ENCODE assay signal across 8 cellular contexts in the genomic region with DNA sequence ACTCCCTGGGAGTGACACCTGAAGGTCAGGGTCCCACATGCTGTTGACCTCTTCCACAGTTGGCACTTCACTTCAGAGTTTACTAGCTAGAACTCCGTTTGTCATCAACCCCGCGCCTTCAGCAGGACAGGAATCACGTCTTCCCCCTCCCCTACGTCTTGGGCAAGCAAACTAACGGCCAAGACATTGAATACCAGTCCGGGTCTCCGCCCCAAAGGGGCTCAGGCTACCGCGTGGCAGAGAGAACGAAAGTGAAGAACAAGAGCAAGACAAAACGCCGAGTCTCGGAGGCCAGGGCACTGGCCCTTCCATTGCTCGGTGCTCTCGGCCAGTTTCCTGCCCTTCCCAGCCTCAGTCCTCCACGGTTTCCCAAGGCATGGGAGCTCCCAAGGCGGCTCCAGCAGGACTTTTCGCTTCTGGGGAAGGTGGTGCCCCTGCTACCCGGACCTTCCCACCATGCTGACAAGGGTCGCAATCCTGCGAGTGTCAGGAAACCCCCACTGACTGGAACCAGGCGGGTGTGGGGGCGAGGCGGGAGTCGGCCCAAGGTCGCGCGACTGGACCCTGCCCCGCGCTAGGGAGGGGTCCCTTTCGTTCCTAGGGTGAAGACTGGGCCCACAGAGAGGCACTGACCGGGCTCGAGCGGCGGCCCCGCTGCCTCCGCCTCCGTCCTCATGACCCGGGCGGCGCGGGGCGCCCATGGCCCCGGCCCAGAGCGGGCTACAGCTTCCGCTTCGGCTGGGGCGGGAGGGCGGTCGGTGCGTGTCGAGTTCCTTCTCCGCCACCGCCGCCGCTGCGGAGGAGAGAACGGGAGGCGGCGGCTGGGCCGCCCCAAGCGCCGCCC. TPM values are rescaled to one million over a fixed set of nuclear protein-coding genes. Genes with fewer than 3 reads are reported as not detected.
A peak's percentile ranks its signal among the peaks of the same experiment; 100 is the strongest.
DNase-seq lines count a peak whose midpoint lies in the region; ATAC-seq and TF ChIP-seq lines count a peak whose summit lies in the region.

Gene GUCD1, minus strand, starts transcription at position 823 of the 844 bp plus-strand sequence. Its CDS starts 147 bp downstream, at position 676.

- H3K27ac ChIP-seq in SK-N-MC (peak within 1 kb of the TSS; percentile 96), brain microvascular endothelial cell (peak within 1 kb of the TSS; percentile 85), spleen (peak within 1 kb of the TSS; percentile 94 to 99 (median 98))

- peak; percentile 14 for ATAC-seq in HG02610 (IDR thresholded peaks at IDR 0.05; ENCODE audit: unreplicated experiment)
- no peak for ATAC-seq in GM19397 (IDR thresholded peaks at IDR 0.05; ENCODE audit: unreplicated experiment)

- DNase-seq in GM12865 (ENCODE audit: low read depth) = peak; percentile 52
- no peak for DNase-seq in SK-N-MC (ENCODE audit: low read depth, low spot score)
- DNase-seq in brain microvascular endothelial cell = peak; percentile 37
- peak; percentile 2 for DNase-seq in inferior parietal cortex (ENCODE audit: extremely low spot score)
- no peak for DNase-seq in spleen
- no peak for DNase-seq in NCI-H446 (lab: John Stamatoyannopoulos, UW)

- H3K4me3 ChIP-seq in GM12865 (ENCODE audit: low read depth, low read length) = peak within 1 kb of the TSS; percentile 94
- peak within 1 kb of the TSS; percentile 100 for H3K4me3 ChIP-seq in SK-N-MC
- H3K4me3 ChIP-seq in brain microvascular endothelial cell (ENCODE audit: low read depth, low read length) = peak within 1 kb of the TSS; percentile 99
- peak within 1 kb of the TSS; percentile 83 to 99 (median 94) for H3K4me3 ChIP-seq in spleen

- H3K9ac ChIP-seq in SK-N-MC (ENCODE audit: insufficient read length) = peak within 1 kb of the TSS; percentile 100

- TF ChIP-seq CTCF in GM12865 (IDR thresholded peaks at IDR 0.05; ENCODE audit: insufficient read depth, low read depth, low read length, missing control alignments) (no peak), brain microvascular endothelial cell (IDR thresholded peaks at IDR 0.05; ENCODE audit: low read depth, low read length, missing control alignments) (no peak), spleen (IDR thresholded peaks at IDR 0.05 in 8 of 11, conservative IDR thresholded peaks at IDR 0.05 in 3 of 11) (no peak)

- intact Hi-C loops in spleen (cut with DNase I; ENCODE audit: low total_unique reads) = no loop called here

- H3K27me3 ChIP-seq in brain microvascular endothelial cell (replicated peaks) = no peaks in the 10 kb centered on the region
- no peaks in the 10 kb centered on the region for H3K27me3 ChIP-seq in spleen (replicated peaks in 1 of 7)

- H3K9me3 ChIP-seq in SK-N-MC (ENCODE audit: low read depth, low read length) (no peaks in the 10 kb centered on the region), spleen (no peaks in the 10 kb centered on the region)

- 0 to 1% (median 0%) methylated on average over 30 to 64 of the region's 64 CpGs for WGBS in spleen, 5 donors

- in situ Hi-C loops in brain microvascular endothelial cell (cut with HindIII; ENCODE audit: low pct_ligation_motif_present, low sequenced_read_pairs) = no loop called here

- H3K36me3 ChIP-seq in SK-N-MC (ENCODE audit: insufficient read depth, low read length) = peaks cover 25% of the 10 kb centered on the region
- H3K36me3 ChIP-seq in brain microvascular endothelial cell (replicated peaks) = peaks cover 20% of the 10 kb centered on the region
- H3K36me3 ChIP-seq in spleen = peaks cover 0 to 50% (median 29%) of the 10 kb centered on the region in 6 donors

- TF ChIP-seq POLR2A in spleen (IDR thresholded peaks at IDR 0.05) = peak in 2 of 3 donors; percentile 82 to 86

- peaks cover 52 to 86% (median 81%) of the 10 kb centered on the region in 6 donors for H3K4me1 ChIP-seq in spleen

RNA-seq across cellular contexts. Expression of gene GUCD1, which starts in this region (rescaled TPM):
- 100 to 1,000 TPM in 5 of 7 donors, 10 to 100 TPM in 2; 85.4 to 162 (median 112) TPM for total RNA-seq in spleen
- polyA plus RNA-seq in spleen = 100 to 1,000 TPM in 2 of 3 donors, 10 to 100 TPM in 1; 82.6 to 108 (median 105) TPM

Comparison
In these comparisons a context has a peak if more than half of its experiments do, and no peak if none do; other contexts are left out.
1. DNase-seq: peak in GM12865 (single experiment), brain microvascular endothelial cell (single experiment) and inferior parietal cortex (single experiment); none in SK-N-MC (single experiment), spleen (single experiment) and NCI-H446 (0 of 2).
2. Peak in every context shown above with its lines, with median percentiles within 50 percentile points of each other: H3K4me3 ChIP-seq and H3K27ac ChIP-seq.